In the genomic region with DNA sequence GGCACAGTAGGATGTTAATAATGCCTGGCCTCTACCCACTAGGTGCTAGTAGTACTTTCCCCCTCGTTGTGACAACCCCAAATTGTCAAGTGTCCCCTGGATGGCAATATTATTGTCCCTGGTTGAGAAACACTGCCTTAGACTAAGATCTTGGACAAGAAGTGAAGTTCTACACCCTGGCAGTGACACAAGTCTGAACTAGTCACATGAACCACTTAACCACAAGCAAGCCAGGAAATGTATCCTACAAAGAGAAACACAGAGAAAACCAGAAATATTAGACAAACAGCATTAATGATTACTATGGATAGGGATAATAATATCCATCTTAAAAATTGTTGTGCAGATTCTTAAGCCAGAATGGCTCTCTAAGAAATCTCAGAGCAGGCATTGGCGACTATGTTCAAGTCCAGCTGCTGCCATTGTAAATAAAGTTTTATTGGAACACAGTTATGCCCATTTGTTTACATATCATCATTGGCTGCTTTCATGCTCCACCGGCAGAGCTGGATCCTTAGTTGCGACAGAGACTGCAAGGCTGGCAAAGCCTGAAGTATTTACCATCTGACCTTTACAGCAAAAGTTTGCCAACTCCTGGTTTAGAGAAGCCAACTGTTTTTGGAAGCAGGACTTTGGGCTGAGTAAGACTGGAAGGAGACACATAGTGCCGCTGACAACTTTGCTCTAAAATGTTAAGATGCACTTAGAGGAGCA, we compare ENCODE assay signal across 24 cellular contexts.
DNase-seq lines count a peak whose midpoint lies in the region; ATAC-seq and TF ChIP-seq lines count a peak whose summit lies in the region.
"Had no signal": no experiment of that assay in that cellular context is flagged by ENCODE, and none has a peak within 500 bp of the region (broad histone marks: within the 10 kb centered on the region; RNA-seq: fewer than 3 reads in every experiment).

No MANE protein-coding gene starts in this region.

- H3K9me3 Mint-ChIP-seq in H9, result no peaks in the 10 kb centered on the region
- H3K9me3 Mint-ChIP-seq: activated naive CD8-positive, alpha-beta T cell treated with anti-CD3 and anti-CD28 coated beads, Interleukin-2, amount 50 U/mL, for 24 hours; natural killer cell had no signal

- WGBS in H9 (ENCODE audit: extremely low coverage, insufficient read length, low lambda C conversion rate), result no CpG with 5 or more reads among the region's 5 CpGs

- H2AFZ ChIP-seq in H9 (ENCODE audit: low read length), result no peak overlapping the region
- no peak overlapping the region for H2AFZ ChIP-seq in fibroblast of lung (ENCODE audit: low read length)

- DNase-seq in H9, result no peak
- DNase-seq in astrocyte of the hippocampus (ENCODE audit: low read depth, low spot score), result peak; percentile 28
- peak in 1 of 2 donors; percentile 23 for DNase-seq in fibroblast of lung (ENCODE audit: low read depth in 2 of 2)
- DNase-seq in effector CD8-positive, alpha-beta T cell (lab: John Stamatoyannopoulos, UW), result no peak
- DNase-seq in NCI-H146 (lab: John Stamatoyannopoulos, UW), result no peak
- DNase-seq: activated effector memory CD4-positive, alpha-beta T cell treated with anti-CD3 and anti-CD28 coated beads, Interleukin-2, amount 50 U/mL, for 16 hours; activated naive CD8-positive, alpha-beta T cell treated with anti-CD3 and anti-CD28 coated beads, Interleukin-2, amount 50 U/mL, for 24 hours; AML-193; COR-L47; glutamatergic neuron; KBM-7; left colon; natural killer cell; NCI-H1048; NCI-H2029; NCI-H345; PC-3; SHP77 treated with DMSO at 0.1 percent for 48 hours; stimulated activated naive CD8-positive, alpha-beta T cell treated with anti-CD3 and anti-CD28 coated beads, Interleukin-15, Interleukin-2, amounts not matched to agents 100 U/mL and 50 U/mL, for 24 hours; trophoblast cell had no signal

- H3K14ac ChIP-seq in H9 (ENCODE audit: insufficient read depth, low read length), result no peak overlapping the region

- H3K27ac Mint-ChIP-seq in H9, result no peak overlapping the region
- H3K27ac Mint-ChIP-seq: activated naive CD8-positive, alpha-beta T cell treated with anti-CD3 and anti-CD28 coated beads, Interleukin-2, amount 50 U/mL, for 24 hours; natural killer cell had no signal

- H3K4me2 ChIP-seq in H9 (ENCODE audit: insufficient read depth, insufficient read length, low read length) (no peak overlapping the region), fibroblast of lung (ENCODE audit: extremely low read depth, insufficient read depth, low read length) (peak overlapping the region; percentile 8)

- no peak overlapping the region for H2BK12ac ChIP-seq in H9 (ENCODE audit: insufficient read length, low read depth, low read length)

- no peaks in the 10 kb centered on the region for H3K36me3 Mint-ChIP-seq in H9 (ENCODE audit: insufficient read depth in 1 of 3, low read depth in 3 of 3)
- H3K36me3 Mint-ChIP-seq: natural killer cell had no signal

- no peak overlapping the region for H3T11ph ChIP-seq in H9 (ENCODE audit: low read length)

- H3K79me1 ChIP-seq in H9 (ENCODE audit: insufficient read depth, low read depth, low read length, poor library complexity, severe bottlenecking), result no peaks in the 10 kb centered on the region

- H2BK120ac ChIP-seq in H9 (ENCODE audit: low read depth, low read length, poor library complexity, severe bottlenecking), result no peak overlapping the region

- peak overlapping the region; percentile 8 for H3K9ac ChIP-seq in H9 (ENCODE audit: extremely low read depth, insufficient read length, low read length)
- no peak overlapping the region for H3K9ac ChIP-seq in fibroblast of lung (ENCODE audit: insufficient read depth, low read length)
- H3K9ac ChIP-seq in subcutaneous abdominal adipose tissue (ENCODE audit: low read length in 5 of 5), result no peak overlapping the region

- H4K5ac ChIP-seq in H9 (ENCODE audit: insufficient read length, low read depth, low read length), result no peak overlapping the region

- H4K20me1 ChIP-seq in H9 (ENCODE audit: control insufficient read depth, insufficient read depth, insufficient read length) (no peaks in the 10 kb centered on the region), fibroblast of lung (ENCODE audit: control insufficient read depth, extremely low read depth, insufficient read depth, low read length) (no peaks in the 10 kb centered on the region)

- H3K4me1 ChIP-seq in H9 (ENCODE audit: insufficient read depth, low read length), result no peaks in the 10 kb centered on the region
- peaks cover 7% of the 10 kb centered on the region for H3K4me1 ChIP-seq in fibroblast of lung (ENCODE audit: control insufficient read depth, extremely low read depth, insufficient read depth, low read length)
- peaks cover 4 to 41% (median 25%) of the 10 kb centered on the region in 5 donors for H3K4me1 ChIP-seq in subcutaneous abdominal adipose tissue (ENCODE audit: control insufficient read depth in 5 of 5, insufficient read depth in 5 of 5, low read length in 5 of 5)
- H3K4me1 ChIP-seq: esophagus muscularis mucosa had no signal

- no peak overlapping the region for H4K91ac ChIP-seq in H9 (ENCODE audit: insufficient read length, low read depth, low read length)

- H3K23ac ChIP-seq in H9 (ENCODE audit: insufficient read length, low read depth, low read length), result no peak overlapping the region

- H3K36me3 ChIP-seq in fibroblast of lung (ENCODE audit: control insufficient read depth, insufficient read depth, low read length) (no peaks in the 10 kb centered on the region), subcutaneous abdominal adipose tissue (ENCODE audit: control insufficient read depth in 5 of 5, insufficient read depth in 5 of 5, low read length in 5 of 5) (peaks cover 3 to 14% (median 10%) of the 10 kb centered on the region in 5 donors)
- H3K36me3 ChIP-seq: esophagus muscularis mucosa had no signal

- no peak for ATAC-seq in GM21423 (IDR thresholded peaks at IDR 0.05; ENCODE audit: unreplicated experiment)
- ATAC-seq: activated naive CD8-positive, alpha-beta T cell treated with anti-CD3 and anti-CD28 coated beads, Interleukin-2, amount 50 U/mL, for 24 hours; left colon; natural killer cell; PC-3; stimulated activated naive CD8-positive, alpha-beta T cell treated with anti-CD3 and anti-CD28 coated beads, Interleukin-15, Interleukin-2, amounts not matched to agents 100 U/mL and 50 U/mL, for 24 hours had no signal

- H3K27ac ChIP-seq in H9 (ENCODE audit: insufficient read length, low read depth, low read length) (no peak overlapping the region), fibroblast of lung (ENCODE audit: insufficient read depth, low read length) (no peak overlapping the region), subcutaneous abdominal adipose tissue (ENCODE audit: low read depth, low read length) (peak overlapping the region; percentile 38)
- H3K27ac ChIP-seq: esophagus muscularis mucosa had no signal

- H3K27me3 Mint-ChIP-seq in H9 (ENCODE audit: low read depth), result peaks cover 3% of the 10 kb centered on the region; the same call in 1 of the 2 replicates

- no peak overlapping the region for H3K4me3 Mint-ChIP-seq in H9
- H3K4me3 Mint-ChIP-seq: activated naive CD8-positive, alpha-beta T cell treated with anti-CD3 and anti-CD28 coated beads, Interleukin-2, amount 50 U/mL, for 24 hours; natural killer cell had no signal

- H2BK5ac ChIP-seq in H9 (ENCODE audit: insufficient read length, low read length), result no peak overlapping the region

- H2BK20ac ChIP-seq in H9 (ENCODE audit: low read depth, low read length, poor library complexity, severe bottlenecking), result no peak overlapping the region

- H3K79me2 ChIP-seq in H9 (ENCODE audit: insufficient read depth, low read length) (no peaks in the 10 kb centered on the region), fibroblast of lung (ENCODE audit: control insufficient read depth, insufficient read depth, low read length) (no peaks in the 10 kb centered on the region)

- no peak overlapping the region for H2BK15ac ChIP-seq in H9 (ENCODE audit: low read depth, low read length)

- no peak overlapping the region for H2AK5ac ChIP-seq in H9 (ENCODE audit: insufficient read length, low read length)

- H3K9me3 ChIP-seq in H9 (ENCODE audit: control insufficient read depth, low read depth, low read length), result no peaks in the 10 kb centered on the region
- H3K9me3 ChIP-seq in fibroblast of lung (ENCODE audit: control insufficient read depth, insufficient read depth, low read depth, low read length), result no peaks in the 10 kb centered on the region
- no peaks in the 10 kb centered on the region for H3K9me3 ChIP-seq in subcutaneous abdominal adipose tissue (ENCODE audit: control insufficient read depth in 5 of 5, low read length in 5 of 5)
- H3K9me3 ChIP-seq: esophagus muscularis mucosa had no signal

- H3K27me3 ChIP-seq in H9 (ENCODE audit: insufficient read depth, low read length) (no peaks in the 10 kb centered on the region), fibroblast of lung (ENCODE audit: control insufficient read depth, insufficient read depth, low read length) (no peaks in the 10 kb centered on the region), subcutaneous abdominal adipose tissue (ENCODE audit: control insufficient read depth in 5 of 5, insufficient read depth in 4 of 5, low read length in 5 of 5) (no peaks in the 10 kb centered on the region)
- H3K27me3 ChIP-seq: esophagus muscularis mucosa had no signal

- no peak overlapping the region for H3K4me3 ChIP-seq in fibroblast of lung (replicated peaks in 1 of 4; ENCODE audit: control extremely low read depth in 1 of 4, insufficient read depth in 1 of 4, low read depth in 3 of 4, low read length in 4 of 4)
- H3K4me3 ChIP-seq in subcutaneous abdominal adipose tissue (ENCODE audit: low read depth in 1 of 5, low read length in 5 of 5), result no peak overlapping the region
- H3K4me3 ChIP-seq: esophagus muscularis mucosa, skin epidermis had no signal

- H3K4me1 Mint-ChIP-seq in H9, result no peaks in the 10 kb centered on the region
- H3K4me1 Mint-ChIP-seq: activated naive CD8-positive, alpha-beta T cell treated with anti-CD3 and anti-CD28 coated beads, Interleukin-2, amount 50 U/mL, for 24 hours; natural killer cell had no signal

- TF ChIP-seq CTCF in H9 (conservative IDR thresholded peaks at IDR 0.05), result no peak
- TF ChIP-seq CTCF in fibroblast of lung (conservative IDR thresholded peaks at IDR 0.05 in 1 of 2, IDR thresholded peaks at IDR 0.05 in 1 of 2; ENCODE audit: low read depth in 1 of 2, low read length in 2 of 2), result no peak

- no peak overlapping the region for H3K4ac ChIP-seq in H9 (ENCODE audit: low read depth, low read length)

- no peak overlapping the region for H3K18ac ChIP-seq in H9 (ENCODE audit: insufficient read length, low read depth, low read length)

- no peaks in the 10 kb centered on the region for H3K23me2 ChIP-seq in H9 (ENCODE audit: insufficient read length, low read depth, low read length, poor library complexity, severe bottlenecking)

- H4K8ac ChIP-seq in H9 (replicated peaks; ENCODE audit: insufficient read length, low read depth, low read length), result no peak overlapping the region

- H3K56ac ChIP-seq in H9 (ENCODE audit: insufficient read length, low read depth, low read length), result no peak overlapping the region
